Comparison of ENCODE assay signal across 17 cellular contexts in genomic region chr6:42805297-42805861, GRCh38.
"Had no signal": no experiment of that assay in that cellular context is flagged by ENCODE, and none has a peak within 500 bp of the region (broad histone marks: within the 10 kb centered on the region; RNA-seq: fewer than 3 reads in every experiment).

No MANE protein-coding gene starts in this region.

- H3K9me3 ChIP-seq: suprapubic skin, upper lobe of left lung had no signal

- H3K27me3 ChIP-seq: suprapubic skin, upper lobe of left lung had no signal

- H3K4me3 ChIP-seq: suprapubic skin, upper lobe of left lung had no signal

- H3K36me3 Mint-ChIP-seq: activated CD4-positive, alpha-beta memory T cell treated with anti-CD3 and anti-CD28 coated beads for 36 hours had no signal

- H3K36me3 ChIP-seq: suprapubic skin had no signal

- DNase-seq: activated CD4-positive, alpha-beta memory T cell treated with anti-CD3 and anti-CD28 coated beads for 36 hours; activated CD4-positive, alpha-beta T cell treated with anti-CD3 and anti-CD28 coated beads for 1 hour; activated CD8-positive, alpha-beta memory T cell treated with anti-CD3 and anti-CD28 coated beads, Interleukin-2, amount 50 U/mL, for 48 hours; activated naive CD4-positive, alpha-beta T cell treated with anti-CD3 and anti-CD28 coated beads for 36 hours; amniotic stem cell; dermis blood vessel endothelial cell; endodermal cell; erythroblast; mammary epithelial cell; stimulated activated CD4-positive, alpha-beta T cell treated with anti-CD3 and anti-CD28 coated beads, Interleukin-2, amount 100 ng/mL, for 24 hours; stimulated activated naive CD8-positive, alpha-beta T cell treated with anti-CD3 and anti-CD28 coated beads, Interleukin-15, Interleukin-2, amounts not matched to agents 100 U/mL and 50 U/mL, for 24 hours; SW 1271; upper lobe of left lung had no signal

- ATAC-seq: left lobe of liver; sciatic nerve; stimulated activated naive CD8-positive, alpha-beta T cell treated with anti-CD3 and anti-CD28 coated beads, Interleukin-15, Interleukin-2, amounts not matched to agents 100 U/mL and 50 U/mL, for 24 hours had no signal

- H3K27ac Mint-ChIP-seq: activated CD4-positive, alpha-beta memory T cell treated with anti-CD3 and anti-CD28 coated beads for 36 hours; activated naive CD4-positive, alpha-beta T cell treated with anti-CD3 and anti-CD28 coated beads for 36 hours; endodermal cell had no signal

- H3K27ac ChIP-seq: suprapubic skin, upper lobe of left lung had no signal

- H3K4me1 Mint-ChIP-seq: brain, endodermal cell had no signal

- H3K9me3 Mint-ChIP-seq: activated CD4-positive, alpha-beta memory T cell treated with anti-CD3 and anti-CD28 coated beads for 36 hours; activated naive CD4-positive, alpha-beta T cell treated with anti-CD3 and anti-CD28 coated beads for 36 hours; brain; endodermal cell had no signal

- H3K4me3 Mint-ChIP-seq: activated CD4-positive, alpha-beta memory T cell treated with anti-CD3 and anti-CD28 coated beads for 36 hours; activated naive CD4-positive, alpha-beta T cell treated with anti-CD3 and anti-CD28 coated beads for 36 hours; brain; endodermal cell had no signal

- H3K27me3 Mint-ChIP-seq: activated CD4-positive, alpha-beta memory T cell treated with anti-CD3 and anti-CD28 coated beads for 36 hours; brain had no signal
